Comparison of ENCODE assay signal across 10 cellular contexts in genomic region chr19:38736413-38737280, GRCh38. TPM values are rescaled to one million over a fixed set of nuclear protein-coding genes. Genes with fewer than 3 reads are reported as not detected.
A peak's percentile ranks its signal among the peaks of the same experiment; 100 is the strongest.
DNase-seq lines count a peak whose midpoint lies in the region; ATAC-seq and TF ChIP-seq lines count a peak whose summit lies in the region.
"Had no signal": no experiment of that assay in that cellular context is flagged by ENCODE, and none has a peak within 500 bp of the region (broad histone marks: within the 10 kb centered on the region; RNA-seq: fewer than 3 reads in every experiment).

No MANE protein-coding gene starts in this region.

- ATAC-seq in HG03045 (IDR thresholded peaks at IDR 0.05; ENCODE audit: unreplicated experiment) (no peak), GM18868 (IDR thresholded peaks at IDR 0.05; ENCODE audit: unreplicated experiment) (no peak), GM19467 (IDR thresholded peaks at IDR 0.05; ENCODE audit: unreplicated experiment) (no peak)

- peak overlapping the region; percentile 31 to 71 (median 42) for H3K4me3 ChIP-seq in esophagus squamous epithelium

- intact Hi-C loops in esophagus squamous epithelium (cut with DNase I): loop anchor here (10.0 kb wide), 1 partner anchor 98 kb away; the partner anchor contains the start of gene ECH1
- intact Hi-C loops in posterior vena cava (cut with DNase I): loop anchor here in 1 of 2 donors (10.0 kb wide), 1 partner anchor 98 kb away; the partner anchor contains the start of gene ECH1

- DNase-seq in DMS79 treated with DMSO at 0.1 percent for 48 hours (lab: John Stamatoyannopoulos, UW) (peak; percentile 20), NCI-H146 treated with DMSO at 0.1 percent for 48 hours (lab: John Stamatoyannopoulos, UW; ENCODE audit: unreplicated experiment) (peak; percentile 47), esophagus squamous epithelium (lab: John Stamatoyannopoulos, UW) (no peak), posterior vena cava (ENCODE audit: low spot score) (peak; percentile 86)
- DNase-seq in activated CD8-positive, alpha-beta memory T cell treated with anti-CD3 and anti-CD28 coated beads for 24 hours: peak; percentile 78

- no peak for TF ChIP-seq POLR2A in esophagus squamous epithelium (IDR thresholded peaks at IDR 0.05)

- peaks cover 31 to 66% (median 33%) of the 10 kb centered on the region in 3 donors for H3K4me1 ChIP-seq in esophagus squamous epithelium

- no peaks in the 10 kb centered on the region for H3K9me3 ChIP-seq in esophagus squamous epithelium

- 8 to 18% methylated on average over 12 to 17 of the region's 36 CpGs for WGBS in esophagus squamous epithelium, 2 donors

- no peak for TF ChIP-seq CTCF in esophagus squamous epithelium (IDR thresholded peaks at IDR 0.05)

- peaks cover 0 to 7% (median 2%) of the 10 kb centered on the region in 3 donors for H3K36me3 ChIP-seq in esophagus squamous epithelium

- peak overlapping the region; percentile 45 to 89 (median 78) for H3K27ac ChIP-seq in esophagus squamous epithelium

- no peaks in the 10 kb centered on the region for H3K27me3 ChIP-seq in esophagus squamous epithelium

RNA-seq across cellular contexts. Expression of gene CAPN12, which starts 7.6 kb away (rescaled TPM):
- total RNA-seq in esophagus squamous epithelium (1 to 10 TPM; 1.5 to 4.2 (median 1.8) TPM), posterior vena cava (1 to 10 TPM; 1.9 to 2.9 TPM)
- total RNA-seq: LHCN-M2 had no signal

RNA-seq across cellular contexts. Expression of gene LGALS7, which starts 36.7 kb away (rescaled TPM):
- total RNA-seq in esophagus squamous epithelium (100 to 1,000 TPM in 2 of 4 donors, 10 to 100 TPM in 1, 1 to 10 TPM in 1; 7.1 to 266 (median 114) TPM), posterior vena cava (not detected)
- total RNA-seq: LHCN-M2 had no signal

RNA-seq across cellular contexts. Expression of gene LGALS7B, which starts 52.4 kb away (rescaled TPM):
- total RNA-seq in esophagus squamous epithelium (1,000 to 10,000 TPM in 3 of 4 donors, 100 to 1,000 TPM in 1; 871 to 2,466 (median 1,613) TPM), posterior vena cava (not detected)
- total RNA-seq: LHCN-M2, skeletal muscle tissue had no signal

Comparison
In these comparisons a context has a peak if more than half of its experiments do, and no peak if none do; other contexts are left out.
1. RNA of gene LGALS7, which starts 36.7 kb away (total RNA-seq): 7.1 to 266 TPM in esophagus squamous epithelium; not detected in posterior vena cava; every median in the first group is over 4 times any median in the second.
2. RNA of gene LGALS7B, which starts 52.4 kb away (total RNA-seq): 871 to 2,466 TPM in esophagus squamous epithelium; not detected in posterior vena cava; every median in the first group is over 100 times any median in the second.